In the genomic region with DNA sequence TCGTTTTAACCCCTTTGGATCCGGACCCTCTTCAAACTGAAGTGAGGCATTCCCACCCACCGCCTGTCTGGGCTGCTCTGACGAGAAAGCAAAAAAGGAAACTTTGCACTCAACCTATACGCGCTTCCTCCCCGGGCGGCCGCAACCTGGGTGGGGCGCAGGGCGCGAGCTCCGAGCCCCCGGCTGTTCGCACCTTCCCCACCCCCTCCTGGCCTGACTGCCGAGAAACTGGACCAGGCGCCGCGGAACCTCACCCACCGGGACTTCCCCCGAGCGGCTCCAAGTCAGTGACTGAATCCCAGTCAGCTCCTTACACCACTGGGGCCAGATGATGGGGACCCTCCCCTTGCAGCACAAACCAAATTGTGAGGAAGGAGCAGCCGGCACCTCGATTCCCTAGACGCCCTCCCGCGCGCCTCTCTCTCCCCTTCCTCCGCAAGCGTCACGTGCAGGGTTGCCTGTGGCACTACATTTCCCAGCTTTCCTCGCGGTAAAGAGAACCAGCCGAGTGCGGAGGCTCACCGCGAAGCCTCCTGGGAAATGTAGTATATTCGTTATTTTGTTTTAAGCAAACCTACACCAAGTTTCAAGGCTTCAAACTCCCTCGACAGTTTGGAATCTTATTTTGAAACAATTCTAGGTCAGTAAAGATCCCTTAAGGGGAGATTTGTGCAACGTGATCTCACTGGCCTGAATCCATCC, we compare ENCODE assay signal across 1 cellular context.
TF ChIP-seq lines count a peak whose summit lies in the region.

Gene RAB29 (minus strand): TSS at position 468 of the 702 bp plus-strand sequence. CDS start 526 bp downstream, outside the sequence.

TF ChIP-seq in GM23338, 12 proteins besides CTCF, POLR2A, EP300 and RAD21:
- TF ChIP-seq, protein P1, sequence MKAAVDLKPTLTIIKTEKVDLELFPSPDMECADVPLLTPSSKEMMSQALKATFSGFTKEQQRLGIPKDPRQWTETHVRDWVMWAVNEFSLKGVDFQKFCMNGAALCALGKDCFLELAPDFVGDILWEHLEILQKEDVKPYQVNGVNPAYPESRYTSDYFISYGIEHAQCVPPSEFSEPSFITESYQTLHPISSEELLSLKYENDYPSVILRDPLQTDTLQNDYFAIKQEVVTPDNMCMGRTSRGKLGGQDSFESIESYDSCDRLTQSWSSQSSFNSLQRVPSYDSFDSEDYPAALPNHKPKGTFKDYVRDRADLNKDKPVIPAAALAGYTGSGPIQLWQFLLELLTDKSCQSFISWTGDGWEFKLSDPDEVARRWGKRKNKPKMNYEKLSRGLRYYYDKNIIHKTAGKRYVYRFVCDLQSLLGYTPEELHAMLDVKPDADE (IDR thresholded peaks at IDR 0.05): peak; percentile 96
- TF ChIP-seq REST (IDR thresholded peaks at IDR 0.05; ENCODE audit: unreplicated experiment) (no peak), NANOG (IDR thresholded peaks at IDR 0.05; ENCODE audit: borderline replicate concordance) (no peak), CREB1 (CRISPR knock-in tag; IDR thresholded peaks at IDR 0.05; ENCODE audit: low read depth) (peak; percentile 31), ZNF114 (CRISPR knock-in tag; IDR thresholded peaks at IDR 0.05) (no peak), EZH2 (IDR thresholded peaks at IDR 0.05; ENCODE audit: low read depth, unreplicated experiment) (no peak), POLR2AphosphoS5 (IDR thresholded peaks at IDR 0.05; ENCODE audit: low read depth) (no peak), ZNF331 (CRISPR knock-in tag; IDR thresholded peaks at IDR 0.05; ENCODE audit: low read depth) (no peak), JUNB (IDR thresholded peaks at IDR 0.05; ENCODE audit: unreplicated experiment) (no peak), STAT1 (IDR thresholded peaks at IDR 0.05; ENCODE audit: unreplicated experiment) (no peak), EZH2phosphoT487 (IDR thresholded peaks at IDR 0.05; ENCODE audit: unreplicated experiment) (no peak)
- TF ChIP-seq, protein P2, sequence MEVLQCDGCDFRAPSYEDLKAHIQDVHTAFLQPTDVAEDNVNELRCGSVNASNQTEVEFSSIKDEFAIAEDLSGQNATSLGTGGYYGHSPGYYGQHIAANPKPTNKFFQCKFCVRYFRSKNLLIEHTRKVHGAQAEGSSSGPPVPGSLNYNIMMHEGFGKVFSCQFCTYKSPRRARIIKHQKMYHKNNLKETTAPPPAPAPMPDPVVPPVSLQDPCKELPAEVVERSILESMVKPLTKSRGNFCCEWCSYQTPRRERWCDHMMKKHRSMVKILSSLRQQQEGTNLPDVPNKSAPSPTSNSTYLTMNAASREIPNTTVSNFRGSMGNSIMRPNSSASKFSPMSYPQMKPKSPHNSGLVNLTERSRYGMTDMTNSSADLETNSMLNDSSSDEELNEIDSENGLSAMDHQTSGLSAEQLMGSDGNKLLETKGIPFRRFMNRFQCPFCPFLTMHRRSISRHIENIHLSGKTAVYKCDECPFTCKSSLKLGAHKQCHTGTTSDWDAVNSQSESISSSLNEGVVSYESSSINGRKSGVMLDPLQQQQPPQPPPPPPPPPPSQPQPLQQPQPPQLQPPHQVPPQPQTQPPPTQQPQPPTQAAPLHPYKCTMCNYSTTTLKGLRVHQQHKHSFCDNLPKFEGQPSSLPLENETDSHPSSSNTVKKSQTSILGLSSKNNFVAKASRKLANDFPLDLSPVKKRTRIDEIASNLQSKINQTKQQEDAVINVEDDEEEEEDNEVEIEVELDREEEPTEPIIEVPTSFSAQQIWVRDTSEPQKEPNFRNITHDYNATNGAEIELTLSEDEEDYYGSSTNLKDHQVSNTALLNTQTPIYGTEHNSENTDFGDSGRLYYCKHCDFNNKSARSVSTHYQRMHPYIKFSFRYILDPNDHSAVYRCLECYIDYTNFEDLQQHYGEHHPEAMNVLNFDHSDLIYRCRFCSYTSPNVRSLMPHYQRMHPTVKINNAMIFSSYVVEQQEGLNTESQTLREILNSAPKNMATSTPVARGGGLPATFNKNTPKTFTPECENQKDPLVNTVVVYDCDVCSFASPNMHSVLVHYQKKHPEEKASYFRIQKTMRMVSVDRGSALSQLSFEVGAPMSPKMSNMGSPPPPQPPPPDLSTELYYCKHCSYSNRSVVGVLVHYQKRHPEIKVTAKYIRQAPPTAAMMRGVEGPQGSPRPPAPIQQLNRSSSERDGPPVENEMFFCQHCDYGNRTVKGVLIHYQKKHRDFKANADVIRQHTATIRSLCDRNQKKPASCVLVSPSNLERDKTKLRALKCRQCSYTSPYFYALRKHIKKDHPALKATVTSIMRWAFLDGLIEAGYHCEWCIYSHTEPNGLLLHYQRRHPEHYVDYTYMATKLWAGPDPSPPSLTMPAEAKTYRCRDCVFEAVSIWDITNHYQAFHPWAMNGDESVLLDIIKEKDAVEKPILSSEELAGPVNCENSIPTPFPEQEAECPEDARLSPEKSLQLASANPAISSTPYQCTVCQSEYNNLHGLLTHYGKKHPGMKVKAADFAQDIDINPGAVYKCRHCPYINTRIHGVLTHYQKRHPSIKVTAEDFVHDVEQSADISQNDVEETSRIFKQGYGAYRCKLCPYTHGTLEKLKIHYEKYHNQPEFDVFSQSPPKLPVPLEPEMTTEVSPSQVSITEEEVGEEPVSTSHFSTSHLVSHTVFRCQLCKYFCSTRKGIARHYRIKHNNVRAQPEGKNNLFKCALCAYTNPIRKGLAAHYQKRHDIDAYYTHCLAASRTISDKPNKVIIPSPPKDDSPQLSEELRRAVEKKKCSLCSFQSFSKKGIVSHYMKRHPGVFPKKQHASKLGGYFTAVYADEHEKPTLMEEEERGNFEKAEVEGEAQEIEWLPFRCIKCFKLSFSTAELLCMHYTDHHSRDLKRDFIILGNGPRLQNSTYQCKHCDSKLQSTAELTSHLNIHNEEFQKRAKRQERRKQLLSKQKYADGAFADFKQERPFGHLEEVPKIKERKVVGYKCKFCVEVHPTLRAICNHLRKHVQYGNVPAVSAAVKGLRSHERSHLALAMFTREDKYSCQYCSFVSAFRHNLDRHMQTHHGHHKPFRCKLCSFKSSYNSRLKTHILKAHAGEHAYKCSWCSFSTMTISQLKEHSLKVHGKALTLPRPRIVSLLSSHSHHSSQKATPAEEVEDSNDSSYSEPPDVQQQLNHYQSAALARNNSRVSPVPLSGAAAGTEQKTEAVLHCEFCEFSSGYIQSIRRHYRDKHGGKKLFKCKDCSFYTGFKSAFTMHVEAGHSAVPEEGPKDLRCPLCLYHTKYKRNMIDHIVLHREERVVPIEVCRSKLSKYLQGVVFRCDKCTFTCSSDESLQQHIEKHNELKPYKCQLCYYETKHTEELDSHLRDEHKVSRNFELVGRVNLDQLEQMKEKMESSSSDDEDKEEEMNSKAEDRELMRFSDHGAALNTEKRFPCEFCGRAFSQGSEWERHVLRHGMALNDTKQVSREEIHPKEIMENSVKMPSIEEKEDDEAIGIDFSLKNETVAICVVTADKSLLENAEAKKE (CRISPR knock-in tag; IDR thresholded peaks at IDR 0.05): no peak
TF ChIP-seq in GM23338: peak in this region for 2.
